Comparison of ENCODE assay signal across 15 cellular contexts in genomic region chr15:65519781-65520299, GRCh38. TPM values are rescaled to one million over a fixed set of nuclear protein-coding genes. Genes with fewer than 3 reads are reported as not detected.
A peak's percentile ranks its signal among the peaks of the same experiment; 100 is the strongest.
DNase-seq lines count a peak whose midpoint lies in the region; ATAC-seq and TF ChIP-seq lines count a peak whose summit lies in the region.
"Had no signal": no experiment of that assay in that cellular context is flagged by ENCODE, and none has a peak within 500 bp of the region (broad histone marks: within the 10 kb centered on the region; RNA-seq: fewer than 3 reads in every experiment).

No MANE protein-coding gene starts in this region.

- H3K4me3 ChIP-seq in BE2C (ENCODE audit: low read depth, low read length): no peak overlapping the region

- no peaks in the 10 kb centered on the region for H3K27me3 Mint-ChIP-seq in nephron (ENCODE audit: low read depth)
- H3K27me3 Mint-ChIP-seq: B cell; CD4-positive, CD25-positive, alpha-beta regulatory T cell; T-helper 17 cell had no signal

- peak overlapping the region; percentile 4 to 53 (median 52) for H3K4me3 Mint-ChIP-seq in nephron
- H3K4me3 Mint-ChIP-seq: B cell, T-helper 17 cell had no signal

- no peaks in the 10 kb centered on the region for H3K9me3 ChIP-seq in BE2C
- H3K9me3 ChIP-seq: Caco-2 had no signal

- no peak for ATAC-seq in HG02885 (IDR thresholded peaks at IDR 0.05; ENCODE audit: poor library complexity, unreplicated experiment)
- ATAC-seq: T-helper 17 cell had no signal

- TF ChIP-seq CTCF in nephron (IDR thresholded peaks at IDR 0.05; ENCODE audit: unreplicated experiment in 3 of 3) (no peak), BE2C (IDR thresholded peaks at IDR 0.05; ENCODE audit: low read depth, low read length) (no peak)

- H3K36me3 Mint-ChIP-seq in nephron (ENCODE audit: low read depth): no peaks in the 10 kb centered on the region
- H3K36me3 Mint-ChIP-seq: CD4-positive, CD25-positive, alpha-beta regulatory T cell had no signal

- H3K27ac Mint-ChIP-seq in nephron: peak overlapping the region in 1 of 3 experiments; percentile 63
- H3K27ac Mint-ChIP-seq: B cell; CD4-positive, CD25-positive, alpha-beta regulatory T cell; T-helper 17 cell had no signal

- DNase-seq in DMS 273 (lab: John Stamatoyannopoulos, UW; ENCODE audit: unreplicated experiment) (peak; percentile 17), DMS 273 treated with DMSO at 0.1 percent for 48 hours (lab: John Stamatoyannopoulos, UW) (no peak), SHP77 treated with DMSO at 0.1 percent for 48 hours (lab: John Stamatoyannopoulos, UW) (peak; percentile 36), SHP77 (lab: John Stamatoyannopoulos, UW) (no peak), NCI-H526 treated with DMSO at 0.1 percent for 48 hours (lab: John Stamatoyannopoulos, UW) (peak; percentile 89), BE2C (no peak)
- DNase-seq: Caco-2; CD4-positive, CD25-positive, alpha-beta regulatory T cell; KG1; NCI-H146; NCI-H82; T-helper 17 cell had no signal

- no peaks in the 10 kb centered on the region for H3K9me3 Mint-ChIP-seq in nephron

- H3K4me1 Mint-ChIP-seq in nephron: peaks cover 24% of the 10 kb centered on the region

- H3K27me3 ChIP-seq in BE2C: no peaks in the 10 kb centered on the region

- peaks cover 6% of the 10 kb centered on the region for H3K36me3 ChIP-seq in BE2C

- H3K4me1 ChIP-seq in BE2C: no peaks in the 10 kb centered on the region

RNA-seq across cellular contexts. Expression of gene DPP8, which starts 2.4 kb away (rescaled TPM):
- polyA plus RNA-seq in BE2C (2012; ENCODE audit: insufficient read depth, insufficient read length, low read depth): 17.8 TPM

RNA-seq across cellular contexts. Expression of gene HACD3, which starts 10.4 kb away (rescaled TPM):
- 88.6 TPM for polyA plus RNA-seq in BE2C (2012; ENCODE audit: insufficient read depth, insufficient read length, low read depth)

Comparison
In these comparisons a context has a peak if more than half of its experiments do, and no peak if none do; other contexts are left out.
1. DNase-seq: peak in DMS 273 (single experiment), SHP77 treated with DMSO at 0.1 percent for 48 hours (single experiment) and NCI-H526 treated with DMSO at 0.1 percent for 48 hours (single experiment); none in DMS 273 treated with DMSO at 0.1 percent for 48 hours (single experiment), SHP77 (0 of 2) and BE2C (single experiment).